Comparison of ENCODE assay signal across 12 cellular contexts in the genomic region with DNA sequence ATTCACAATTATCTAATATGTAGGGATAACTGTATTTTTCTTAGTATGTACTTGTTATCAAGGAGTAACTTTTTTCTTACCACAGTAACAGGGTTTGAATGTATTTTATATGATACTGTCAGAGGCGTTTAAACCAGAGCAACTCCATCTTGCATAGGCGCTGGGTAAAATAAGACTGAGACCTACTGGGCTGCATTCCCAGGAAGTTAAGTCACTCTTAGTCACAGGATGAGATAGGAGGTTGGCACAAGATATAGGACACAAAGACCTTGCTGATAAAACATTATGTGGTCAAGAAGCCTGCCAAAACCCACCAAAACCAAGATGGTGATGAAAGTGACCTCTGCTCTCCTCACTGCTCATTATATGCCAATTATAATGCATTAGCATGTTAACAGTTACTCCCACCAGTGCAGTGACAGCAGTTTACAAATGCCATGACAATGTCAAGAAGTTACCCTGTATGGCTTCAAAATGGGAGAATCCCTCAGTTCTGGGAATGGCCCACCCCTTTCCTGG.
DNase-seq lines count a peak whose midpoint lies in the region; ATAC-seq, FAIRE-seq and TF ChIP-seq lines count a peak whose summit lies in the region.
"Had no signal": no experiment of that assay in that cellular context is flagged by ENCODE, and none has a peak within 500 bp of the region (broad histone marks: within the 10 kb centered on the region; RNA-seq: fewer than 3 reads in every experiment).

No MANE protein-coding gene starts in this region.

- TF ChIP-seq POLR2A in vagina (IDR thresholded peaks at IDR 0.05), result no peak

- H3K27me3 ChIP-seq in astrocyte (ENCODE audit: insufficient read depth, low read length) (no peaks in the 10 kb centered on the region), left ventricle myocardium inferior (ENCODE audit: low read depth) (no peaks in the 10 kb centered on the region), vagina (no peaks in the 10 kb centered on the region)
- H3K27me3 ChIP-seq: tibial nerve had no signal

- H3K4me1 ChIP-seq in astrocyte (ENCODE audit: insufficient read depth, low read length) (peaks cover 20% of the 10 kb centered on the region), left ventricle myocardium inferior (peaks cover 18% of the 10 kb centered on the region), vagina (peaks cover 17% of the 10 kb centered on the region)

- H3K27ac ChIP-seq in astrocyte (ENCODE audit: low read depth, low read length) (peak overlapping the region; percentile 94), left ventricle myocardium inferior (replicated peaks) (peak overlapping the region; percentile 30), vagina (peak overlapping the region; percentile 21)

- H3K36me3 ChIP-seq in astrocyte (ENCODE audit: insufficient read depth, low read length), result no peaks in the 10 kb centered on the region
- H3K36me3 ChIP-seq in left ventricle myocardium inferior, result no peaks in the 10 kb centered on the region
- H3K36me3 ChIP-seq in vagina, result no peaks in the 10 kb centered on the region
- H3K36me3 ChIP-seq: tibial nerve had no signal

- H3K9me3 ChIP-seq in astrocyte (ENCODE audit: insufficient read depth, low read depth, low read length) (no peaks in the 10 kb centered on the region), left ventricle myocardium inferior (replicated peaks) (no peaks in the 10 kb centered on the region), vagina (no peaks in the 10 kb centered on the region)
- H3K9me3 ChIP-seq: tibial nerve had no signal

- DNase-seq in Right ventricle myocardium inferior (ENCODE audit: missing footprints) (no peak), cardiac septum (ENCODE audit: low spot score) (no peak), astrocyte (ENCODE audit: low read depth) (peak; percentile 97), left ventricle myocardium inferior (no peak), vagina (ENCODE audit: extremely low spot score in 2 of 2) (no peak), SIG-M5 (lab: John Stamatoyannopoulos, UW) (no peak), left colon (no peak)
- DNase-seq: activated CD8-positive, alpha-beta memory T cell treated with anti-CD3 and anti-CD28 coated beads, Interleukin-2, amount 10 ng/mL, durations not matched to agents 7 days and 5 days; NCI-H2171; T-cell had no signal

- no peak overlapping the region for H2AFZ ChIP-seq in astrocyte (ENCODE audit: low read depth, low read length)

- H3K27me3 Mint-ChIP-seq in astrocyte (ENCODE audit: low read depth, unreplicated experiment), result no peaks in the 10 kb centered on the region
- H3K27me3 Mint-ChIP-seq: activated CD8-positive, alpha-beta memory T cell treated with anti-CD3 and anti-CD28 coated beads, Interleukin-2, amount 10 ng/mL, durations not matched to agents 7 days and 5 days had no signal

- no peak overlapping the region for H3K4me3 ChIP-seq in astrocyte (ENCODE audit: insufficient read depth, low read depth, low read length)
- H3K4me3 ChIP-seq in left ventricle myocardium inferior, result no peak overlapping the region
- no peak overlapping the region for H3K4me3 ChIP-seq in vagina
- H3K4me3 ChIP-seq: tibial nerve had no signal

- ATAC-seq in Right ventricle myocardium inferior (peak; percentile 44), HG02798 (IDR thresholded peaks at IDR 0.05; ENCODE audit: poor library complexity, unreplicated experiment) (no peak), left colon (no peak)
- ATAC-seq: activated CD8-positive, alpha-beta memory T cell treated with anti-CD3 and anti-CD28 coated beads, Interleukin-2, amount 10 ng/mL, durations not matched to agents 7 days and 5 days; T-cell had no signal

- peaks cover 19% of the 10 kb centered on the region for H3K4me1 Mint-ChIP-seq in astrocyte (ENCODE audit: low read depth, unreplicated experiment)
- H3K4me1 Mint-ChIP-seq: activated CD8-positive, alpha-beta memory T cell treated with anti-CD3 and anti-CD28 coated beads, Interleukin-2, amount 10 ng/mL, durations not matched to agents 7 days and 5 days; T-cell had no signal

- intact Hi-C loops in Right ventricle myocardium inferior (cut with DNase I) (no loop called here), cardiac septum (cut with DNase I) (no loop called here), left ventricle myocardium inferior (cut with micrococcal nuclease) (no loop called here), vagina (cut with DNase I) (no loop called here), left colon (cut with DNase I, micrococcal nuclease) (no loop called here)

- no peaks in the 10 kb centered on the region for H3K79me2 ChIP-seq in astrocyte (ENCODE audit: insufficient read depth, low read length)

- no peaks in the 10 kb centered on the region for H4K20me1 ChIP-seq in astrocyte (ENCODE audit: insufficient read depth, low read length)

- H3K9ac ChIP-seq in astrocyte (ENCODE audit: low read length), result peak overlapping the region; percentile 73

- peak overlapping the region; percentile 84 for H3K27ac Mint-ChIP-seq in astrocyte (ENCODE audit: unreplicated experiment)
- H3K27ac Mint-ChIP-seq: activated CD8-positive, alpha-beta memory T cell treated with anti-CD3 and anti-CD28 coated beads, Interleukin-2, amount 10 ng/mL, durations not matched to agents 7 days and 5 days; T-cell had no signal

- peak overlapping the region; percentile 52 for H3K4me2 ChIP-seq in astrocyte (ENCODE audit: low read length)

- H3K9me3 Mint-ChIP-seq in astrocyte (ENCODE audit: unreplicated experiment), result peaks cover 8% of the 10 kb centered on the region

- TF ChIP-seq CTCF in astrocyte (IDR thresholded peaks at IDR 0.05; ENCODE audit: insufficient read depth, low read depth, low read length), result no peak
- no peak for TF ChIP-seq CTCF in left ventricle myocardium inferior (IDR thresholded peaks at IDR 0.05; ENCODE audit: borderline replicate concordance)
- TF ChIP-seq CTCF in vagina (IDR thresholded peaks at IDR 0.05), result no peak

- FAIRE-seq in astrocyte (lab: Jason Lieb, UNC), result no peak

- no peaks in the 10 kb centered on the region for H3K36me3 Mint-ChIP-seq in astrocyte (ENCODE audit: low read depth, unreplicated experiment)
- H3K36me3 Mint-ChIP-seq: activated CD8-positive, alpha-beta memory T cell treated with anti-CD3 and anti-CD28 coated beads, Interleukin-2, amount 10 ng/mL, durations not matched to agents 7 days and 5 days; T-cell had no signal

- H3K4me3 Mint-ChIP-seq in astrocyte (ENCODE audit: unreplicated experiment), result no peak overlapping the region
- H3K4me3 Mint-ChIP-seq: activated CD8-positive, alpha-beta memory T cell treated with anti-CD3 and anti-CD28 coated beads, Interleukin-2, amount 10 ng/mL, durations not matched to agents 7 days and 5 days; T-cell had no signal

Comparison
In these comparisons a context has a peak if more than half of its experiments do, and no peak if none do; other contexts are left out.
1. H3K27ac ChIP-seq: peak in every context shown above with its lines; median percentile 94 in astrocyte; 30 in left ventricle myocardium inferior; 21 in vagina.